Comparison of ENCODE assay signal across 15 cellular contexts in genomic region chr14:28305938-28306337, GRCh38.
DNase-seq lines count a peak whose midpoint lies in the region.
"Had no signal": no experiment of that assay in that cellular context is flagged by ENCODE, and none has a peak within 500 bp of the region (broad histone marks: within the 10 kb centered on the region; RNA-seq: fewer than 3 reads in every experiment).

No MANE protein-coding gene starts in this region.

- DNase-seq in Ammon's horn (ENCODE audit: low spot score) (peak; percentile 78), inferior parietal cortex (ENCODE audit: extremely low spot score) (peak; percentile 66), putamen (ENCODE audit: low spot score) (peak; percentile 82), NCI-H1105 (lab: John Stamatoyannopoulos, UW) (no peak), NCI-H345 treated with DMSO at 0.1 percent for 48 hours (lab: John Stamatoyannopoulos, UW; ENCODE audit: unreplicated experiment) (no peak), SHP77 (lab: John Stamatoyannopoulos, UW) (no peak), AML-193 (lab: John Stamatoyannopoulos, UW) (no peak)
- DNase-seq: CD4-positive, CD25-positive, alpha-beta regulatory T cell; DMS53; GF-D8; HCEC 1CT; HFFc6 had no signal

- peak overlapping the region; percentile 92 for H3K27ac ChIP-seq in cingulate gyrus (ENCODE audit: low read depth, low read length)
- H3K27ac ChIP-seq: 22Rv1; BLaER1 treated with 17β-estradiol and CSF1 and Interleukin-3, amounts not matched to agents 10 nM and 100 nM had no signal

Comparison
In these comparisons a context has a peak if more than half of its experiments do, and no peak if none do; other contexts are left out.
1. DNase-seq: peak in Ammon's horn (single experiment), inferior parietal cortex (single experiment) and putamen (single experiment); none in NCI-H1105 (single experiment), NCI-H345 treated with DMSO at 0.1 percent for 48 hours (single experiment), SHP77 (0 of 2) and AML-193 (0 of 2).